ENCODE assay signal across 23 cellular contexts in genomic region chr3:11736136-11736833, GRCh38.
"Had no signal": no experiment of that assay in that cellular context is flagged by ENCODE, and none has a peak within 500 bp of the region (broad histone marks: within the 10 kb centered on the region; RNA-seq: fewer than 3 reads in every experiment).

No MANE protein-coding gene starts in this region.

- H3K4me3 Mint-ChIP-seq: activated CD4-positive, alpha-beta memory T cell treated with anti-CD3 and anti-CD28 coated beads, Interleukin-2, amount 10 ng/mL, durations not matched to agents 7 days and 5 days; activated CD4-positive, alpha-beta T cell treated with anti-CD3 and anti-CD28 coated beads, Interleukin-2, amount 10 ng/mL, durations not matched to agents 24 days and 14 days; activated naive CD8-positive, alpha-beta T cell treated with anti-CD3 and anti-CD28 coated beads, Interleukin-2, amount 50 U/mL, for 24 hours; naive thymus-derived CD4-positive, alpha-beta T cell; neural crest cell; stimulated activated naive B cell treated with anti-CD40 and anti-IgM and Interleukin-4, amounts not matched to agents 10 μg/mL and 1 μg/mL and 100 μg/mL, for 72 hours had no signal

- H3K4me1 ChIP-seq: body of pancreas, foreskin keratinocyte, prostate gland, uterus had no signal

- ATAC-seq: activated CD4-positive, CD25-positive, alpha-beta regulatory T cell treated with anti-CD3 and anti-CD28 coated beads, Interleukin-2, amount 50 U/mL, for 24 hours; activated naive CD8-positive, alpha-beta T cell treated with anti-CD3 and anti-CD28 coated beads, Interleukin-2, amount 50 U/mL, for 24 hours; body of pancreas; foreskin keratinocyte; left lobe of liver; stimulated activated naive B cell treated with anti-CD40 and anti-IgM and Interleukin-4, amounts not matched to agents 10 μg/mL and 1 μg/mL and 100 μg/mL, for 72 hours had no signal

- H3K36me3 ChIP-seq: cardiac muscle cell, prostate gland, uterus had no signal

- H3K27me3 ChIP-seq: body of pancreas, cardiac muscle cell, uterus had no signal

- H3K4me3 ChIP-seq: body of pancreas, cardiac muscle cell, lung, prostate gland, uterus had no signal

- H3K4me1 Mint-ChIP-seq: activated CD4-positive, alpha-beta T cell treated with anti-CD3 and anti-CD28 coated beads, Interleukin-2, amount 10 ng/mL, durations not matched to agents 24 days and 14 days; activated naive CD8-positive, alpha-beta T cell treated with anti-CD3 and anti-CD28 coated beads, Interleukin-2, amount 50 U/mL, for 24 hours; neural crest cell; stimulated activated naive B cell treated with anti-CD40 and anti-IgM and Interleukin-4, amounts not matched to agents 10 μg/mL and 1 μg/mL and 100 μg/mL, for 72 hours had no signal

- H3K27ac ChIP-seq: body of pancreas, cardiac muscle cell, foreskin keratinocyte, prostate gland, uterus had no signal

- DNase-seq: activated CD4-positive, alpha-beta memory T cell treated with anti-CD3 and anti-CD28 coated beads, Interleukin-2, amount 10 ng/mL, durations not matched to agents 7 days and 5 days; activated CD4-positive, alpha-beta T cell treated with anti-CD3 and anti-CD28 coated beads, Interleukin-2, amount 10 ng/mL, durations not matched to agents 24 days and 14 days; activated effector memory CD4-positive, alpha-beta T cell treated with anti-CD3 and anti-CD28 coated beads, Interleukin-2, amount 50 U/mL, for 16 hours; activated naive CD4-positive, alpha-beta T cell treated with anti-CD3 and anti-CD28 coated beads, Interleukin-2, amount 50 U/mL, for 16 hours; activated naive CD8-positive, alpha-beta T cell treated with anti-CD3 and anti-CD28 coated beads, Interleukin-2, amount 50 U/mL, for 24 hours; anterior cingulate cortex; cortex of kidney; foreskin keratinocyte; kidney; naive thymus-derived CD4-positive, alpha-beta T cell; stimulated activated CD4-positive, alpha-beta T cell treated with anti-CD3 and anti-CD28 coated beads, Interleukin-2, amount 100 ng/mL, for 48 hours; stimulated activated CD8-positive, alpha-beta memory T cell treated with anti-CD3 and anti-CD28 coated beads, Interleukin-4, amount 100 ng/mL, for 48 hours; stimulated activated naive B cell treated with anti-CD40 and anti-IgM and Interleukin-4, amounts not matched to agents 10 μg/mL and 1 μg/mL and 100 μg/mL, for 72 hours; T1000; trophoblast cell; uterus had no signal

- H3K9me3 Mint-ChIP-seq: activated CD4-positive, alpha-beta memory T cell treated with anti-CD3 and anti-CD28 coated beads, Interleukin-2, amount 10 ng/mL, durations not matched to agents 7 days and 5 days; activated CD4-positive, alpha-beta T cell treated with anti-CD3 and anti-CD28 coated beads, Interleukin-2, amount 10 ng/mL, durations not matched to agents 24 days and 14 days; activated naive CD8-positive, alpha-beta T cell treated with anti-CD3 and anti-CD28 coated beads, Interleukin-2, amount 50 U/mL, for 24 hours; naive thymus-derived CD4-positive, alpha-beta T cell; neural crest cell; stimulated activated naive B cell treated with anti-CD40 and anti-IgM and Interleukin-4, amounts not matched to agents 10 μg/mL and 1 μg/mL and 100 μg/mL, for 72 hours had no signal

- H3K36me3 Mint-ChIP-seq: naive thymus-derived CD4-positive, alpha-beta T cell; stimulated activated naive B cell treated with anti-CD40 and anti-IgM and Interleukin-4, amounts not matched to agents 10 μg/mL and 1 μg/mL and 100 μg/mL, for 72 hours had no signal

- H3K9me3 ChIP-seq: body of pancreas, prostate gland, uterus had no signal
